ENCODE assay signal across 29 cellular contexts in genomic region chr1:24284156-24284471, GRCh38. TPM values are rescaled to one million over a fixed set of nuclear protein-coding genes. Genes with fewer than 3 reads are reported as not detected.
DNase-seq lines count a peak whose midpoint lies in the region; ATAC-seq and TF ChIP-seq lines count a peak whose summit lies in the region.
"Had no signal": no experiment of that assay in that cellular context is flagged by ENCODE, and none has a peak within 500 bp of the region (broad histone marks: within the 10 kb centered on the region; RNA-seq: fewer than 3 reads in every experiment).

No MANE protein-coding gene starts in this region.

- intact Hi-C loops in Panc1 (cut with micrococcal nuclease; ENCODE audit: unreplicated experiment) = no loop called here
- intact Hi-C loops in mammary epithelial cell (cut with micrococcal nuclease) = loop anchor here (5.0 kb wide), 1 partner anchor 33 kb away; the partner anchor contains the start of gene GRHL3
- intact Hi-C loops in left cardiac atrium (cut with DNase I) = no loop called here

- dilution Hi-C loops in mammary epithelial cell (cut with HindIII; ENCODE audit: low sequenced_read_pairs) = no loop called here

- H3K36me3 ChIP-seq in Panc1 (ENCODE audit: control insufficient read depth, insufficient read depth, low read length) (no peaks in the 10 kb centered on the region), mammary epithelial cell (ENCODE audit: insufficient read depth, low read length) (no peaks in the 10 kb centered on the region), MM.1S (replicated peaks; ENCODE audit: insufficient read depth, low read length) (no peaks in the 10 kb centered on the region)
- H3K36me3 ChIP-seq: adrenal gland, BE2C, cardiac muscle cell, upper lobe of right lung had no signal

- DNase-seq in Panc1 (ENCODE audit: low read depth, low spot score) (no peak), mammary epithelial cell (peak; percentile 95), mesothelial cell of epicardium (ENCODE audit: low spot score in 2 of 2, unreplicated experiment in 2 of 2) (no peak), left cardiac atrium (no peak), NCI-H345 treated with DMSO at 0.1 percent for 48 hours (lab: John Stamatoyannopoulos, UW; ENCODE audit: unreplicated experiment) (no peak), MM.1S (no peak)
- DNase-seq: activated CD4-positive, alpha-beta T cell treated with anti-CD3 and anti-CD28 coated beads for 1 hour; activated CD8-positive, alpha-beta memory T cell treated with anti-CD3 and anti-CD28 coated beads for 24 hours; activated naive CD4-positive, alpha-beta T cell; activated T-cell treated with anti-CD3 and anti-CD28 coated beads, Interleukin-2, amount 50 U/mL, for 24 hours; BE2C; Caco-2; DMS79 treated with DMSO at 0.1 percent for 48 hours; endodermal cell; naive B cell; NCI-H1105 treated with DMSO at 0.1 percent for 48 hours; NCI-H2029 treated with DMSO at 0.1 percent for 48 hours; NCI-H345; NCI-H82; occipital lobe; SHP77; substantia nigra; upper lobe of right lung had no signal

- in situ Hi-C loops in Panc1 (cut with HindIII; ENCODE audit: low pct_unique_long_range_greater_than_20kb, low sequenced_read_pairs) (no loop called here), mammary epithelial cell (cut with MboI; ENCODE audit: low sequenced_read_pairs in 2 of 2) (no loop called here)

- H3K9me2 ChIP-seq in MM.1S (replicated peaks; ENCODE audit: insufficient read depth, low read length) = no peaks in the 10 kb centered on the region

- CTCF ChIA-PET in Panc1 (lab: Charles Lee) = interaction anchor here (0.6 kb wide), 1 partner anchor 301 kb away, joined by 6 read pairs; no protein-coding TSS in a partner anchor
- CTCF ChIA-PET in mammary epithelial cell (lab: Charles Lee; ENCODE audit: low non-redundant PET) = no interaction called here

- H2AFZ ChIP-seq in mammary epithelial cell (ENCODE audit: low read depth, low read length) (no peak overlapping the region), MM.1S (ENCODE audit: low read length) (no peak overlapping the region)

- H3K4me3 Mint-ChIP-seq in mesothelial cell of epicardium = no peak overlapping the region
- H3K4me3 Mint-ChIP-seq: activated T-cell treated with anti-CD3 and anti-CD28 coated beads, Interleukin-2, amount 50 U/mL, for 24 hours; endodermal cell; naive B cell; stimulated activated effector memory CD8-positive, alpha-beta T cell treated with anti-CD3 and anti-CD28 coated beads, Interleukin-12 subunit alpha, Interleukin-12 subunit beta, amount 100 ng/mL, for 72 hours had no signal

- peak overlapping the region; percentile 30 for H3K27ac Mint-ChIP-seq in mesothelial cell of epicardium
- H3K27ac Mint-ChIP-seq: activated T-cell treated with anti-CD3 and anti-CD28 coated beads, Interleukin-2, amount 50 U/mL, for 24 hours; stimulated activated effector memory CD8-positive, alpha-beta T cell treated with anti-CD3 and anti-CD28 coated beads, Interleukin-12 subunit alpha, Interleukin-12 subunit beta, amount 100 ng/mL, for 72 hours had no signal

- H3K79me2 ChIP-seq in mammary epithelial cell (ENCODE audit: insufficient read depth, low read length) = no peaks in the 10 kb centered on the region
- no peaks in the 10 kb centered on the region for H3K79me2 ChIP-seq in MM.1S (ENCODE audit: low read length)

- 31% methylated on average over 8 of the region's 8 CpGs for WGBS in mammary epithelial cell (ENCODE audit: low coverage, missing lambda C conversion rate)

- H3K27ac ChIP-seq in C4-2B (peak overlapping the region; percentile 90), Panc1 (ENCODE audit: low read length) (peak overlapping the region; percentile 68), mammary epithelial cell (ENCODE audit: insufficient read depth, low read depth, low read length) (peak overlapping the region; percentile 89), MM.1S (ENCODE audit: low read length) (no peak overlapping the region)
- H3K27ac ChIP-seq: cardiac muscle cell, upper lobe of right lung had no signal

- no TSS peak for BruUV-seq in Panc1 (replicated peaks; lab: Mats Ljungman, UMichigan)
- BruUV-seq in mammary epithelial cell (replicated peaks; lab: Mats Ljungman, UMichigan) = no TSS peak

- H3K27me3 Mint-ChIP-seq in mesothelial cell of epicardium (ENCODE audit: low read depth) = no peaks in the 10 kb centered on the region
- H3K27me3 Mint-ChIP-seq: activated T-cell treated with anti-CD3 and anti-CD28 coated beads, Interleukin-2, amount 50 U/mL, for 24 hours had no signal

- H3K27me3 ChIP-seq in Panc1 (ENCODE audit: control insufficient read depth, insufficient read depth, low read length) = no peaks in the 10 kb centered on the region
- H3K27me3 ChIP-seq in mammary epithelial cell (ENCODE audit: insufficient read depth, low read length) = no peaks in the 10 kb centered on the region
- no peaks in the 10 kb centered on the region for H3K27me3 ChIP-seq in MM.1S (replicated peaks; ENCODE audit: insufficient read depth, low read length)
- H3K27me3 ChIP-seq: adrenal gland, BE2C, cardiac muscle cell had no signal

- H3K9ac ChIP-seq in mammary epithelial cell (ENCODE audit: insufficient read depth, low read length) (peak overlapping the region; percentile 50), MM.1S (ENCODE audit: low read length) (no peak overlapping the region)

- no peaks in the 10 kb centered on the region for H3K9me3 ChIP-seq in Panc1 (ENCODE audit: control insufficient read depth, insufficient read depth, low read depth, low read length)
- H3K9me3 ChIP-seq in mammary epithelial cell (replicated peaks; ENCODE audit: insufficient read depth, low read length) = no peaks in the 10 kb centered on the region
- no peaks in the 10 kb centered on the region for H3K9me3 ChIP-seq in MM.1S (replicated peaks; ENCODE audit: insufficient read depth, low read length)
- H3K9me3 ChIP-seq: adrenal gland, BE2C, Caco-2, upper lobe of right lung had no signal

- peak; percentile 93 for ATAC-seq in Panc1
- ATAC-seq in left cardiac atrium = no peak
- no peak for ATAC-seq in GM19351 (IDR thresholded peaks at IDR 0.05; ENCODE audit: unreplicated experiment)
- ATAC-seq: stimulated activated effector memory CD8-positive, alpha-beta T cell treated with anti-CD3 and anti-CD28 coated beads, Interleukin-12 subunit alpha, Interleukin-12 subunit beta, amount 100 ng/mL, for 72 hours had no signal

- peak overlapping the region; percentile 29 for H3K4me2 ChIP-seq in mammary epithelial cell (ENCODE audit: insufficient read depth, low read depth, low read length)
- H3K4me2 ChIP-seq in MM.1S (ENCODE audit: low read depth, low read length) = no peak overlapping the region

- H3K4me1 ChIP-seq in Panc1 (ENCODE audit: control insufficient read depth, insufficient read depth, low read length) (peaks cover 34% of the 10 kb centered on the region), mammary epithelial cell (ENCODE audit: insufficient read depth, low read length) (peaks cover 50% of the 10 kb centered on the region), MM.1S (ENCODE audit: low read length) (no peaks in the 10 kb centered on the region)
- H3K4me1 ChIP-seq: BE2C, Caco-2, upper lobe of right lung had no signal

- no peaks in the 10 kb centered on the region for H3F3A ChIP-seq in MM.1S (ENCODE audit: insufficient read depth, low read length)

- H4K20me1 ChIP-seq in mammary epithelial cell (ENCODE audit: insufficient read depth, low read length) = no peaks in the 10 kb centered on the region
- no peaks in the 10 kb centered on the region for H4K20me1 ChIP-seq in MM.1S (ENCODE audit: insufficient read depth, low read length)

- H3K4me3 ChIP-seq in Panc1 (ENCODE audit: low read depth in 2 of 2, low read length in 2 of 2) = peak overlapping the region in 1 of 2 experiments; percentile 15; a peak in 1 of 4 replicates
- no peak overlapping the region for H3K4me3 ChIP-seq in mammary epithelial cell (replicated peaks in 1 of 3; ENCODE audit: insufficient read depth in 1 of 3, low read depth in 2 of 3, low read length in 3 of 3)
- H3K4me3 ChIP-seq in MM.1S (ENCODE audit: low read length) = no peak overlapping the region
- H3K4me3 ChIP-seq: adrenal gland, cardiac muscle cell, upper lobe of right lung had no signal

- H3K36me3 Mint-ChIP-seq in mesothelial cell of epicardium = peaks cover 2% of the 10 kb centered on the region
- H3K36me3 Mint-ChIP-seq: naive B cell; stimulated activated effector memory CD8-positive, alpha-beta T cell treated with anti-CD3 and anti-CD28 coated beads, Interleukin-12 subunit alpha, Interleukin-12 subunit beta, amount 100 ng/mL, for 72 hours had no signal

- H3K4me1 Mint-ChIP-seq in mesothelial cell of epicardium = peaks cover 9% of the 10 kb centered on the region
- H3K4me1 Mint-ChIP-seq: stimulated activated effector memory CD8-positive, alpha-beta T cell treated with anti-CD3 and anti-CD28 coated beads, Interleukin-12 subunit alpha, Interleukin-12 subunit beta, amount 100 ng/mL, for 72 hours had no signal

- peaks cover 4% of the 10 kb centered on the region for H3K9me3 Mint-ChIP-seq in mesothelial cell of epicardium
- H3K9me3 Mint-ChIP-seq: activated T-cell treated with anti-CD3 and anti-CD28 coated beads, Interleukin-2, amount 50 U/mL, for 24 hours; endodermal cell; stimulated activated effector memory CD8-positive, alpha-beta T cell treated with anti-CD3 and anti-CD28 coated beads, Interleukin-12 subunit alpha, Interleukin-12 subunit beta, amount 100 ng/mL, for 72 hours had no signal

- POLR2A ChIA-PET in Panc1 (lab: Charles Lee) = no interaction called here

- TF ChIP-seq CTCF in C4-2B (conservative IDR thresholded peaks at IDR 0.05) = no peak
- no peak for TF ChIP-seq CTCF in Panc1 (IDR thresholded peaks at IDR 0.05)
- no peak for TF ChIP-seq CTCF in mammary epithelial cell (conservative IDR thresholded peaks at IDR 0.05 in 1 of 2, IDR thresholded peaks at IDR 0.05 in 1 of 2; ENCODE audit: extremely low read depth in 1 of 2, insufficient read depth in 1 of 2, low read depth in 1 of 2, low read length in 2 of 2)
- TF ChIP-seq CTCF in mesothelial cell of epicardium (IDR thresholded peaks at IDR 0.05; ENCODE audit: unreplicated experiment) = no peak
- no peak for TF ChIP-seq CTCF in MM.1S (IDR thresholded peaks at IDR 0.05; ENCODE audit: low read length)

RNA-seq across cellular contexts. Expression of gene GRHL3, which starts 35.0 kb away (rescaled TPM):
- total RNA-seq in Panc1 (2021; ENCODE audit: unreplicated experiment) (16.7 TPM), mammary epithelial cell (10 to 100 TPM in 1 of 2 donors, 1 to 10 TPM in 1; 1.3 to 15.3 TPM), mesothelial cell of epicardium (17.1 to 19.1 TPM (median 17.9 TPM) in 3 replicates), left cardiac atrium (under 1 TPM in 1 of 2 donors, not detected in 1; 0.26 TPM)
- 23.1 TPM for polyA plus RNA-seq in Panc1 (2012; ENCODE audit: insufficient read length)
- 3.5 TPM for polyA plus RNA-seq in mammary epithelial cell
- polyA minus RNA-seq in mammary epithelial cell = 1.1 TPM
- total RNA-seq: A673, occipital lobe had no signal
- polyA plus RNA-seq: cardiac muscle cell had no signal
